In the genomic region with DNA sequence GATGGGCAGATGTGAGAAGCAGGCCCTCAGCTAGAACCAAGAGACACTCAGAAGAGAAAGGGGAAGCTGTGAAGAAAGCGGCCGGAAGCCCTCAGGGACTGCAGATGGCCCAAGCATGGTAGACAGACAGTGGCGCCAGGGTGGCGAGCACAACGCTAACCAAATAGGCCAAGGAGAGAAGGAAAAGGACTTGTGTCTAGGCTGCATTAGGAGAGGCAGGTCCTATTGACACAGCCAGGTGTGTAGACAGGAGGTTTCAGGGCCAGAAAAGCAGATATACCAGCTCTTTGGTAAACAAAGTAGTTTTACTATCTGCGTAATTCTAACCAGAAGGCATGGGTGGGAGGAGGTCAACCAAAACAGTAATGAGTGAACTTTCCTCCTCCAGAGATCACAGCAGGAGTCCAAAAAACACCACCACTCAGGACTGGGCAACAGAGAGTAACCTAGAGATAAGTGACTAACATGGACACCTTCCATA, we compare ENCODE assay signal across 1 cellular context.
TF ChIP-seq lines count a peak whose summit lies in the region.

No MANE protein-coding gene starts in this region.

TF ChIP-seq in K562, 482 proteins besides CTCF, POLR2A, EP300 and RAD21 (continued from another document and continues in another):
- TF ChIP-seq PBX2 (CRISPR knock-in tag; IDR thresholded peaks at IDR 0.05; ENCODE audit: low read depth): no peak
- TF ChIP-seq PBX2 (tag; conservative IDR thresholded peaks at IDR 0.05; ENCODE audit: low read depth): peak; percentile 20; the same call in 1 of the 2 replicates
- no peak for TF ChIP-seq MCM2 (IDR thresholded peaks at IDR 0.05; ENCODE audit: low read depth)
- TF ChIP-seq ELF1 (tag; IDR thresholded peaks at IDR 0.05): no peak
- TF ChIP-seq, protein P1, sequence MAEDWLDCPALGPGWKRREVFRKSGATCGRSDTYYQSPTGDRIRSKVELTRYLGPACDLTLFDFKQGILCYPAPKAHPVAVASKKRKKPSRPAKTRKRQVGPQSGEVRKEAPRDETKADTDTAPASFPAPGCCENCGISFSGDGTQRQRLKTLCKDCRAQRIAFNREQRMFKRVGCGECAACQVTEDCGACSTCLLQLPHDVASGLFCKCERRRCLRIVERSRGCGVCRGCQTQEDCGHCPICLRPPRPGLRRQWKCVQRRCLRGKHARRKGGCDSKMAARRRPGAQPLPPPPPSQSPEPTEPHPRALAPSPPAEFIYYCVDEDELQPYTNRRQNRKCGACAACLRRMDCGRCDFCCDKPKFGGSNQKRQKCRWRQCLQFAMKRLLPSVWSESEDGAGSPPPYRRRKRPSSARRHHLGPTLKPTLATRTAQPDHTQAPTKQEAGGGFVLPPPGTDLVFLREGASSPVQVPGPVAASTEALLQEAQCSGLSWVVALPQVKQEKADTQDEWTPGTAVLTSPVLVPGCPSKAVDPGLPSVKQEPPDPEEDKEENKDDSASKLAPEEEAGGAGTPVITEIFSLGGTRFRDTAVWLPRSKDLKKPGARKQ (CRISPR knock-in tag; IDR thresholded peaks at IDR 0.05): no peak
- no peak for TF ChIP-seq JUND (IDR thresholded peaks at IDR 0.05; ENCODE audit: borderline replicate concordance, low read depth, low read length)
- no peak for TF ChIP-seq JUND (tag; IDR thresholded peaks at IDR 0.05; ENCODE audit: borderline replicate concordance, low read depth, low read length)
- TF ChIP-seq NR2F6 (CRISPR knock-in tag; IDR thresholded peaks at IDR 0.05): no peak
- no peak for TF ChIP-seq SOX6 (IDR thresholded peaks at IDR 0.05)
- TF ChIP-seq GMEB1 (CRISPR knock-in tag; IDR thresholded peaks at IDR 0.05): no peak
- TF ChIP-seq HINFP (tag; conservative IDR thresholded peaks at IDR 0.05; ENCODE audit: low read depth): no peak
- no peak for TF ChIP-seq CAMTA2 (CRISPR knock-in tag; conservative IDR thresholded peaks at IDR 0.05)
- TF ChIP-seq BCL6 (CRISPR knock-in tag; IDR thresholded peaks at IDR 0.05): peak; percentile 12; the same call in 1 of the 2 replicates
- TF ChIP-seq THRA (IDR thresholded peaks at IDR 0.05): no peak
- TF ChIP-seq DIDO1 (tag; IDR thresholded peaks at IDR 0.05; ENCODE audit: low read depth): no peak
- TF ChIP-seq TRIM28 (IDR thresholded peaks at IDR 0.05): no peak
- TF ChIP-seq SP2 (IDR thresholded peaks at IDR 0.05; ENCODE audit: extremely low read depth, low read depth, low read length, poor library complexity, severe bottlenecking): no peak
- TF ChIP-seq, protein P2, sequence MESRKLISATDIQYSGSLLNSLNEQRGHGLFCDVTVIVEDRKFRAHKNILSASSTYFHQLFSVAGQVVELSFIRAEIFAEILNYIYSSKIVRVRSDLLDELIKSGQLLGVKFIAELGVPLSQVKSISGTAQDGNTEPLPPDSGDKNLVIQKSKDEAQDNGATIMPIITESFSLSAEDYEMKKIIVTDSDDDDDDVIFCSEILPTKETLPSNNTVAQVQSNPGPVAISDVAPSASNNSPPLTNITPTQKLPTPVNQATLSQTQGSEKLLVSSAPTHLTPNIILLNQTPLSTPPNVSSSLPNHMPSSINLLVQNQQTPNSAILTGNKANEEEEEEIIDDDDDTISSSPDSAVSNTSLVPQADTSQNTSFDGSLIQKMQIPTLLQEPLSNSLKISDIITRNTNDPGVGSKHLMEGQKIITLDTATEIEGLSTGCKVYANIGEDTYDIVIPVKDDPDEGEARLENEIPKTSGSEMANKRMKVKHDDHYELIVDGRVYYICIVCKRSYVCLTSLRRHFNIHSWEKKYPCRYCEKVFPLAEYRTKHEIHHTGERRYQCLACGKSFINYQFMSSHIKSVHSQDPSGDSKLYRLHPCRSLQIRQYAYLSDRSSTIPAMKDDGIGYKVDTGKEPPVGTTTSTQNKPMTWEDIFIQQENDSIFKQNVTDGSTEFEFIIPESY (CRISPR knock-in tag; IDR thresholded peaks at IDR 0.05): peak; percentile 48; the same call in 1 of the 2 replicates
- no peak for TF ChIP-seq NFE2 (IDR thresholded peaks at IDR 0.05; ENCODE audit: low read depth)
- 0 out of 2 replicates have a peak, but pooled peaks have one; percentile 22 for TF ChIP-seq ZNF311 (CRISPR knock-in tag; IDR thresholded peaks at IDR 0.05)
- TF ChIP-seq, protein P3, sequence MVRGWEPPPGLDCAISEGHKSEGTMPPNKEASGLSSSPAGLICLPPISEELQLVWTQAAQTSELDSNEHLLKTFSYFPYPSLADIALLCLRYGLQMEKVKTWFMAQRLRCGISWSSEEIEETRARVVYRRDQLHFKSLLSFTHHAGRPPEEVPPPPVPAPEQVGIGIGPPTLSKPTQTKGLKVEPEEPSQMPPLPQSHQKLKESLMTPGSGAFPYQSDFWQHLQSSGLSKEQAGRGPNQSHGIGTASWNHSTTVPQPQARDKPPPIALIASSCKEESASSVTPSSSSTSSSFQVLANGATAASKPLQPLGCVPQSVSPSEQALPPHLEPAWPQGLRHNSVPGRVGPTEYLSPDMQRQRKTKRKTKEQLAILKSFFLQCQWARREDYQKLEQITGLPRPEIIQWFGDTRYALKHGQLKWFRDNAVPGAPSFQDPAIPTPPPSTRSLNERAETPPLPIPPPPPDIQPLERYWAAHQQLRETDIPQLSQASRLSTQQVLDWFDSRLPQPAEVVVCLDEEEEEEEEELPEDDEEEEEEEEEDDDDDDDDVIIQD (CRISPR knock-in tag; IDR thresholded peaks at IDR 0.05): no peak
- TF ChIP-seq SMC3 (conservative IDR thresholded peaks at IDR 0.05; ENCODE audit: insufficient read depth, low read depth, low read length): no peak
- TF ChIP-seq ZNF134 (CRISPR knock-in tag; conservative IDR thresholded peaks at IDR 0.05): no peak
- no peak for TF ChIP-seq E4F1 (CRISPR knock-in tag; IDR thresholded peaks at IDR 0.05; ENCODE audit: borderline replicate concordance)
- TF ChIP-seq SMARCE1 (IDR thresholded peaks at IDR 0.05): no peak
- TF ChIP-seq LEF1 (IDR thresholded peaks at IDR 0.05): no peak
- TF ChIP-seq NR2C1 (IDR thresholded peaks at IDR 0.05): no peak
- peak; percentile 70 for TF ChIP-seq NR2C1 (tag; IDR thresholded peaks at IDR 0.05)
